Comparison of ENCODE assay signal across 11 cellular contexts in the genomic region with DNA sequence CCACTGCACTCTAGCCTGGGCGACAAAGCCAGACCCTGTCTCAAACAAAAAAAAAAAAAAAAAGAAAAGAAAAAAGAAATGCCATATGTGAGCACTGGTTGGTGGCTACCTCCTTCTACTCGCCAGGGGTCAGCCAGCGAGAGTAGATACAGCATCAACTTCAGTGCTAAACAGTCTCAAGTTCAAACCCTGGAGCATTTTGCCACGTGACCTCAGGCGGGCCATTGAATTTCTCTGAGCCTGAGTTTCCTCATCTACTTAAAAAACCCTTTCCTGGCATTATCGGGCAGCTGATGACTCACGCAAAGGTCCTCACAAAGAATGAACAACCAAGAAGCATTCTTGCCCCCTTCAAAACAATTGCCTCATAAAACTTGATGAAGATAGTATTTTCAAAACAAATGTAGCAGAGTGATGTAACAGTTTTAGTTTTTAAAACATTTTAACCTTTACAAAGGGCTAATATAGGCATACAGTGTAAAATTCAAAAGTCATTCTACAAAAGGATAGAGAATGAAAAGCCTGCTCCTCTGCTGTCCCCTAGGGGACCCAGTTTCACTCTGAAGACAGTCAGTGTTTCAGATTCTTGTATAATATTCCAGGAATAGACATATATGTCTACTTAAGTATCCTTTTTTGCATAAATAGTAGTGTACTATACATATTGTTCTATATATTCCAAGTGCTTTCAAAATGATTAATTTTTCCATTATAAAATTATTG. TPM values are rescaled to one million over a fixed set of nuclear protein-coding genes. Genes with fewer than 3 reads are reported as not detected.
DNase-seq lines count a peak whose midpoint lies in the region; TF ChIP-seq lines count a peak whose summit lies in the region.
"Had no signal": no experiment of that assay in that cellular context is flagged by ENCODE, and none has a peak within 500 bp of the region (broad histone marks: within the 10 kb centered on the region; RNA-seq: fewer than 3 reads in every experiment).

No MANE protein-coding gene starts in this region.

- H3K36me3 Mint-ChIP-seq in CD14-positive monocyte, result peaks cover 0 to 4% of the 10 kb centered on the region in 2 donors

- H3K27ac Mint-ChIP-seq in CD14-positive monocyte, result peak overlapping the region in 1 of 7 donors; percentile 42

- in situ Hi-C loops in astrocyte of the cerebellum (cut with HindIII; ENCODE audit: low sequenced_read_pairs), result no loop called here

- no peak overlapping the region for H3K4me3 ChIP-seq in astrocyte of the cerebellum (ENCODE audit: low read depth, low read length)
- H3K4me3 ChIP-seq: upper lobe of left lung had no signal

- peak; percentile 55 for DNase-seq in CD14-positive monocyte (ENCODE audit: low spot score)
- peak; percentile 96 for DNase-seq in M059J (ENCODE audit: low read depth)
- peak; percentile 58 for DNase-seq in astrocyte of the cerebellum (ENCODE audit: low read depth)
- DNase-seq in lung microvascular endothelial cell (ENCODE audit: low read depth in 2 of 2), result peak; percentile 56 to 92
- DNase-seq in NCI-H2196 treated with DMSO at 0.1 percent for 48 hours (lab: John Stamatoyannopoulos, UW; ENCODE audit: unreplicated experiment), result no peak
- DNase-seq in activated CD8-positive, alpha-beta memory T cell treated with anti-CD3 and anti-CD28 coated beads for 24 hours, result no peak
- DNase-seq in NCI-H2227 treated with DMSO at 0.1 percent for 48 hours (lab: John Stamatoyannopoulos, UW), result no peak
- DNase-seq in superior temporal gyrus (ENCODE audit: extremely low spot score), result no peak
- DNase-seq: GOT3, NCI-H2029 treated with DMSO at 0.1 percent for 48 hours had no signal

- no peak overlapping the region for H3K4me3 Mint-ChIP-seq in CD14-positive monocyte

- intact Hi-C loops in CD14-positive monocyte (cut with micrococcal nuclease), result loop anchor here in 1 of 2 donors (10.0 kb wide), 1 partner anchor 309 kb away; no protein-coding TSS in a partner anchor

- H3K27me3 Mint-ChIP-seq in CD14-positive monocyte (ENCODE audit: low read depth in 3 of 3), result peaks cover 2 to 4% (median 2%) of the 10 kb centered on the region in 3 donors

- H3K4me1 Mint-ChIP-seq in CD14-positive monocyte, result peaks cover 11% of the 10 kb centered on the region

- TF ChIP-seq CTCF in CD14-positive monocyte (IDR thresholded peaks at IDR 0.05) (no peak), astrocyte of the cerebellum (IDR thresholded peaks at IDR 0.05; ENCODE audit: low read depth, low read length, missing control alignments) (peak; percentile 23)

- H3K9me3 Mint-ChIP-seq in CD14-positive monocyte, result peaks cover 5 to 12% (median 11%) of the 10 kb centered on the region in 7 donors

RNA-seq across cellular contexts. Expression of a gene that starts 28.4 kb away (rescaled TPM):
- under 1 TPM in 1 of 2 donors, not detected in 1; 0.15 TPM for polyA plus RNA-seq in CD14-positive monocyte
- total RNA-seq in M059J (2014; rRNA removed; shearing (Covaris generic)), result 0.02 TPM in 1 of 2 replicates, not detected in the other
- under 0.01 and 0.20 TPM in 2 replicates for total RNA-seq in lung microvascular endothelial cell

RNA-seq across cellular contexts. Expression of a gene that starts 40.9 kb away (rescaled TPM):
- polyA plus RNA-seq in CD14-positive monocyte, result not detected
- 1.1 TPM in 2 replicates for total RNA-seq in M059J (2014; rRNA removed; shearing (Covaris generic))
- total RNA-seq in lung microvascular endothelial cell, result 0.20 and 0.22 TPM in 2 replicates

RNA-seq across cellular contexts. Expression of a gene that starts 57.6 kb away (rescaled TPM):
- polyA plus RNA-seq in CD14-positive monocyte, result 1 to 10 TPM; 9.1 to 9.8 TPM
- 14.2 and 20.3 TPM in 2 replicates for total RNA-seq in M059J (2014; rRNA removed; shearing (Covaris generic))
- total RNA-seq in lung microvascular endothelial cell, result 6.1 and 6.9 TPM in 2 replicates

RNA-seq across cellular contexts. Expression of a gene that starts 58.6 kb away (rescaled TPM):
- polyA plus RNA-seq in CD14-positive monocyte, result 10 to 100 TPM; 16.2 to 25.8 TPM
- total RNA-seq in M059J (2014; rRNA removed; shearing (Covaris generic)), result 73.1 and 79.1 TPM in 2 replicates
- 27.8 and 37.0 TPM in 2 replicates for total RNA-seq in lung microvascular endothelial cell

Comparison
In these comparisons a context has a peak if more than half of its experiments do, and no peak if none do; other contexts are left out.
1. DNase-seq: peak in CD14-positive monocyte (single experiment), M059J (single experiment), astrocyte of the cerebellum (single experiment) and lung microvascular endothelial cell (2 of 2); none in NCI-H2196 treated with DMSO at 0.1 percent for 48 hours (single experiment), activated CD8-positive, alpha-beta memory T cell treated with anti-CD3 and anti-CD28 coated beads for 24 hours (single experiment), NCI-H2227 treated with DMSO at 0.1 percent for 48 hours (single experiment) and superior temporal gyrus (single experiment).